ENCODE assay signal across 1 cellular context in genomic region chr4:48247142-48247877, GRCh38.
TF ChIP-seq lines count a peak whose summit lies in the region.

No MANE protein-coding gene starts in this region.

TF ChIP-seq in GM12878, 131 proteins besides CTCF, POLR2A, EP300 and RAD21 (continued from another document and continues in another):
- TF ChIP-seq ZBTB40 (IDR thresholded peaks at IDR 0.05; ENCODE audit: borderline replicate concordance) = no peak; the same call in 1 of the 2 replicates
- TF ChIP-seq HCFC1 (IDR thresholded peaks at IDR 0.05; ENCODE audit: low read length) = no peak
- no peak for TF ChIP-seq KAT2A (conservative IDR thresholded peaks at IDR 0.05; ENCODE audit: control insufficient read depth, low read depth, low read length)
- TF ChIP-seq SMC3 (IDR thresholded peaks at IDR 0.05; ENCODE audit: borderline replicate concordance, low read length) = no peak
- TF ChIP-seq BCL11A (IDR thresholded peaks at IDR 0.05; ENCODE audit: low read depth, low read length) = peak; percentile 20; the same call in 1 of the 2 replicates
- no peak for TF ChIP-seq STAT3 (IDR thresholded peaks at IDR 0.05; ENCODE audit: low read depth, low read length)
- TF ChIP-seq, protein P1, sequence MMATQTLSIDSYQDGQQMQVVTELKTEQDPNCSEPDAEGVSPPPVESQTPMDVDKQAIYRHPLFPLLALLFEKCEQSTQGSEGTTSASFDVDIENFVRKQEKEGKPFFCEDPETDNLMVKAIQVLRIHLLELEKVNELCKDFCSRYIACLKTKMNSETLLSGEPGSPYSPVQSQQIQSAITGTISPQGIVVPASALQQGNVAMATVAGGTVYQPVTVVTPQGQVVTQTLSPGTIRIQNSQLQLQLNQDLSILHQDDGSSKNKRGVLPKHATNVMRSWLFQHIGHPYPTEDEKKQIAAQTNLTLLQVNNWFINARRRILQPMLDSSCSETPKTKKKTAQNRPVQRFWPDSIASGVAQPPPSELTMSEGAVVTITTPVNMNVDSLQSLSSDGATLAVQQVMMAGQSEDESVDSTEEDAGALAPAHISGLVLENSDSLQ (IDR thresholded peaks at IDR 0.05) = no peak
- TF ChIP-seq CHD1 (IDR thresholded peaks at IDR 0.05; ENCODE audit: low read depth, low read length) = no peak
- peak; percentile 55; the same call in 1 of the 2 replicates for TF ChIP-seq ATF2 (IDR thresholded peaks at IDR 0.05; ENCODE audit: low read length)
- TF ChIP-seq, protein P2, sequence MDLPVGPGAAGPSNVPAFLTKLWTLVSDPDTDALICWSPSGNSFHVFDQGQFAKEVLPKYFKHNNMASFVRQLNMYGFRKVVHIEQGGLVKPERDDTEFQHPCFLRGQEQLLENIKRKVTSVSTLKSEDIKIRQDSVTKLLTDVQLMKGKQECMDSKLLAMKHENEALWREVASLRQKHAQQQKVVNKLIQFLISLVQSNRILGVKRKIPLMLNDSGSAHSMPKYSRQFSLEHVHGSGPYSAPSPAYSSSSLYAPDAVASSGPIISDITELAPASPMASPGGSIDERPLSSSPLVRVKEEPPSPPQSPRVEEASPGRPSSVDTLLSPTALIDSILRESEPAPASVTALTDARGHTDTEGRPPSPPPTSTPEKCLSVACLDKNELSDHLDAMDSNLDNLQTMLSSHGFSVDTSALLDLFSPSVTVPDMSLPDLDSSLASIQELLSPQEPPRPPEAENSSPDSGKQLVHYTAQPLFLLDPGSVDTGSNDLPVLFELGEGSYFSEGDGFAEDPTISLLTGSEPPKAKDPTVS (IDR thresholded peaks at IDR 0.05; ENCODE audit: low read depth, low read length) = no peak
- no peak for TF ChIP-seq POLR2AphosphoS5 (IDR thresholded peaks at IDR 0.05; ENCODE audit: low read length)
- TF ChIP-seq PML (IDR thresholded peaks at IDR 0.05; ENCODE audit: low read length) = 0 out of 2 replicates have a peak, but pooled peaks have one; percentile 37
- TF ChIP-seq, protein P3, sequence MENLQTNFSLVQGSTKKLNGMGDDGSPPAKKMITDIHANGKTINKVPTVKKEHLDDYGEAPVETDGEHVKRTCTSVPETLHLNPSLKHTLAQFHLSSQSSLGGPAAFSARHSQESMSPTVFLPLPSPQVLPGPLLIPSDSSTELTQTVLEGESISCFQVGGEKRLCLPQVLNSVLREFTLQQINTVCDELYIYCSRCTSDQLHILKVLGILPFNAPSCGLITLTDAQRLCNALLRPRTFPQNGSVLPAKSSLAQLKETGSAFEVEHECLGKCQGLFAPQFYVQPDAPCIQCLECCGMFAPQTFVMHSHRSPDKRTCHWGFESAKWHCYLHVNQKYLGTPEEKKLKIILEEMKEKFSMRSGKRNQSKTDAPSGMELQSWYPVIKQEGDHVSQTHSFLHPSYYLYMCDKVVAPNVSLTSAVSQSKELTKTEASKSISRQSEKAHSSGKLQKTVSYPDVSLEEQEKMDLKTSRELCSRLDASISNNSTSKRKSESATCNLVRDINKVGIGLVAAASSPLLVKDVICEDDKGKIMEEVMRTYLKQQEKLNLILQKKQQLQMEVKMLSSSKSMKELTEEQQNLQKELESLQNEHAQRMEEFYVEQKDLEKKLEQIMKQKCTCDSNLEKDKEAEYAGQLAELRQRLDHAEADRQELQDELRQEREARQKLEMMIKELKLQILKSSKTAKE (IDR thresholded peaks at IDR 0.05; ENCODE audit: low read depth, poor library complexity, severe bottlenecking) = peak; percentile 28
- TF ChIP-seq, protein P4, sequence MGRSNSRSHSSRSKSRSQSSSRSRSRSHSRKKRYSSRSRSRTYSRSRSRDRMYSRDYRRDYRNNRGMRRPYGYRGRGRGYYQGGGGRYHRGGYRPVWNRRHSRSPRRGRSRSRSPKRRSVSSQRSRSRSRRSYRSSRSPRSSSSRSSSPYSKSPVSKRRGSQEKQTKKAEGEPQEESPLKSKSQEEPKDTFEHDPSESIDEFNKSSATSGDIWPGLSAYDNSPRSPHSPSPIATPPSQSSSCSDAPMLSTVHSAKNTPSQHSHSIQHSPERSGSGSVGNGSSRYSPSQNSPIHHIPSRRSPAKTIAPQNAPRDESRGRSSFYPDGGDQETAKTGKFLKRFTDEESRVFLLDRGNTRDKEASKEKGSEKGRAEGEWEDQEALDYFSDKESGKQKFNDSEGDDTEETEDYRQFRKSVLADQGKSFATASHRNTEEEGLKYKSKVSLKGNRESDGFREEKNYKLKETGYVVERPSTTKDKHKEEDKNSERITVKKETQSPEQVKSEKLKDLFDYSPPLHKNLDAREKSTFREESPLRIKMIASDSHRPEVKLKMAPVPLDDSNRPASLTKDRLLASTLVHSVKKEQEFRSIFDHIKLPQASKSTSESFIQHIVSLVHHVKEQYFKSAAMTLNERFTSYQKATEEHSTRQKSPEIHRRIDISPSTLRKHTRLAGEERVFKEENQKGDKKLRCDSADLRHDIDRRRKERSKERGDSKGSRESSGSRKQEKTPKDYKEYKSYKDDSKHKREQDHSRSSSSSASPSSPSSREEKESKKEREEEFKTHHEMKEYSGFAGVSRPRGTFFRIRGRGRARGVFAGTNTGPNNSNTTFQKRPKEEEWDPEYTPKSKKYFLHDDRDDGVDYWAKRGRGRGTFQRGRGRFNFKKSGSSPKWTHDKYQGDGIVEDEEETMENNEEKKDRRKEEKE (IDR thresholded peaks at IDR 0.05) = no peak
- no peak for TF ChIP-seq ZNF217 (IDR thresholded peaks at IDR 0.05)
- no peak for TF ChIP-seq ESRRA (IDR thresholded peaks at IDR 0.05; ENCODE audit: low read length)
- TF ChIP-seq FOXK2 (IDR thresholded peaks at IDR 0.05) = no peak
- TF ChIP-seq, protein P5, sequence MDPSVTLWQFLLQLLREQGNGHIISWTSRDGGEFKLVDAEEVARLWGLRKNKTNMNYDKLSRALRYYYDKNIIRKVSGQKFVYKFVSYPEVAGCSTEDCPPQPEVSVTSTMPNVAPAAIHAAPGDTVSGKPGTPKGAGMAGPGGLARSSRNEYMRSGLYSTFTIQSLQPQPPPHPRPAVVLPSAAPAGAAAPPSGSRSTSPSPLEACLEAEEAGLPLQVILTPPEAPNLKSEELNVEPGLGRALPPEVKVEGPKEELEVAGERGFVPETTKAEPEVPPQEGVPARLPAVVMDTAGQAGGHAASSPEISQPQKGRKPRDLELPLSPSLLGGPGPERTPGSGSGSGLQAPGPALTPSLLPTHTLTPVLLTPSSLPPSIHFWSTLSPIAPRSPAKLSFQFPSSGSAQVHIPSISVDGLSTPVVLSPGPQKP (IDR thresholded peaks at IDR 0.05; ENCODE audit: low read depth, low read length) = no peak
- TF ChIP-seq POLR2AphosphoS2 (IDR thresholded peaks at IDR 0.05; ENCODE audit: low read depth, low read length) = no peak
- TF ChIP-seq, protein P6, sequence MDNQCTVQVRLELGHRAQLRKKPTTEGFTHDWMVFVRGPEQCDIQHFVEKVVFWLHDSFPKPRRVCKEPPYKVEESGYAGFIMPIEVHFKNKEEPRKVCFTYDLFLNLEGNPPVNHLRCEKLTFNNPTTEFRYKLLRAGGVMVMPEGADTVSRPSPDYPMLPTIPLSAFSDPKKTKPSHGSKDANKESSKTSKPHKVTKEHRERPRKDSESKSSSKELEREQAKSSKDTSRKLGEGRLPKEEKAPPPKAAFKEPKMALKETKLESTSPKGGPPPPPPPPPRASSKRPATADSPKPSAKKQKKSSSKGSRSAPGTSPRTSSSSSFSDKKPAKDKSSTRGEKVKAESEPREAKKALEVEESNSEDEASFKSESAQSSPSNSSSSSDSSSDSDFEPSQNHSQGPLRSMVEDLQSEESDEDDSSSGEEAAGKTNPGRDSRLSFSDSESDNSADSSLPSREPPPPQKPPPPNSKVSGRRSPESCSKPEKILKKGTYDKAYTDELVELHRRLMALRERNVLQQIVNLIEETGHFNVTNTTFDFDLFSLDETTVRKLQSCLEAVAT (IDR thresholded peaks at IDR 0.05) = no peak
- peak in 1 of 2 experiments; percentile 16; a peak in 1 of 4 replicates for TF ChIP-seq ETV6 (conservative IDR thresholded peaks at IDR 0.05 in 1 of 2, IDR thresholded peaks at IDR 0.05 in 1 of 2; ENCODE audit: borderline replicate concordance in 1 of 2, low read depth in 1 of 2)
- peak; percentile 76; the same call in 1 of the 2 replicates for TF ChIP-seq MEF2A (IDR thresholded peaks at IDR 0.05; ENCODE audit: insufficient read depth, low read depth, low read length)
- no peak for TF ChIP-seq ZNF207 (IDR thresholded peaks at IDR 0.05; ENCODE audit: borderline replicate concordance)
- TF ChIP-seq SMARCA5 (IDR thresholded peaks at IDR 0.05) = no peak
- TF ChIP-seq BACH1 (IDR thresholded peaks at IDR 0.05; ENCODE audit: borderline replicate concordance) = peak; percentile 98
- 0 out of 2 replicates have a peak, but pooled peaks have one; percentile 21 for TF ChIP-seq RUNX3 (IDR thresholded peaks at IDR 0.05; ENCODE audit: low read length)
- TF ChIP-seq HDGF (IDR thresholded peaks at IDR 0.05) = no peak
- 0 out of 2 replicates have a peak, but pooled peaks have one; percentile 62 for TF ChIP-seq NBN (IDR thresholded peaks at IDR 0.05)
- TF ChIP-seq, protein P7, sequence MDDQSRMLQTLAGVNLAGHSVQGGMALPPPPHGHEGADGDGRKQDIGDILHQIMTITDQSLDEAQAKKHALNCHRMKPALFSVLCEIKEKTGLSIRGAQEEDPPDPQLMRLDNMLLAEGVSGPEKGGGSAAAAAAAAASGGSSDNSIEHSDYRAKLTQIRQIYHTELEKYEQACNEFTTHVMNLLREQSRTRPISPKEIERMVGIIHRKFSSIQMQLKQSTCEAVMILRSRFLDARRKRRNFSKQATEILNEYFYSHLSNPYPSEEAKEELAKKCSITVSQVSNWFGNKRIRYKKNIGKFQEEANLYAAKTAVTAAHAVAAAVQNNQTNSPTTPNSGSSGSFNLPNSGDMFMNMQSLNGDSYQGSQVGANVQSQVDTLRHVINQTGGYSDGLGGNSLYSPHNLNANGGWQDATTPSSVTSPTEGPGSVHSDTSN (IDR thresholded peaks at IDR 0.05; ENCODE audit: insufficient replicate concordance, low read depth, low read length) = no peak
- TF ChIP-seq SMAD5 (IDR thresholded peaks at IDR 0.05; ENCODE audit: low read depth) = no peak
- TF ChIP-seq NR2C2 (IDR thresholded peaks at IDR 0.05; ENCODE audit: borderline replicate concordance, control insufficient read depth, insufficient read length, low read depth) = no peak
- no peak for TF ChIP-seq FOXM1 (IDR thresholded peaks at IDR 0.05; ENCODE audit: low read depth, low read length)
- no peak for TF ChIP-seq TCF12 (IDR thresholded peaks at IDR 0.05; ENCODE audit: low read depth, low read length)
- TF ChIP-seq TAF1 (IDR thresholded peaks at IDR 0.05; ENCODE audit: borderline replicate concordance, low read depth, low read length) = no peak
- TF ChIP-seq RELB (IDR thresholded peaks at IDR 0.05; ENCODE audit: low read depth) = peak; percentile 60
- TF ChIP-seq SUPT20H (IDR thresholded peaks at IDR 0.05; ENCODE audit: borderline replicate concordance, control insufficient read depth, low read depth, low read length) = no peak
- TF ChIP-seq RFX5 (IDR thresholded peaks at IDR 0.05; ENCODE audit: low read depth, low read length) = no peak
- TF ChIP-seq NRF1 (conservative IDR thresholded peaks at IDR 0.05; ENCODE audit: low read depth, low read length) = no peak
